Comparison of ENCODE assay signal across 2 cellular contexts in genomic region chr4:150540959-150541360, GRCh38.
TF ChIP-seq lines count a peak whose summit lies in the region.

No MANE protein-coding gene starts in this region.

TF ChIP-seq in IMR-90, 13 proteins besides CTCF, POLR2A, EP300 and RAD21:
- TF ChIP-seq USF2 (IDR thresholded peaks at IDR 0.05; ENCODE audit: low read depth, low read length) (no peak), CEBPB (IDR thresholded peaks at IDR 0.05; ENCODE audit: low read depth, low read length) (no peak), FOS (IDR thresholded peaks at IDR 0.05; ENCODE audit: low read depth, low read length) (no peak), SMC3 (IDR thresholded peaks at IDR 0.05; ENCODE audit: low read depth, low read length) (no peak), CHD1 (IDR thresholded peaks at IDR 0.05; ENCODE audit: low read depth, low read length) (no peak), MAZ (IDR thresholded peaks at IDR 0.05; ENCODE audit: borderline replicate concordance, low read depth, low read length) (no peak), RCOR1 (IDR thresholded peaks at IDR 0.05; ENCODE audit: insufficient replicate concordance, low read length) (no peak), MXI1 (IDR thresholded peaks at IDR 0.05; ENCODE audit: borderline replicate concordance, low read depth, low read length) (no peak)

TF ChIP-seq in H1, 55 proteins besides CTCF, POLR2A, EP300 and RAD21:
- no peak for TF ChIP-seq PHF8 (conservative IDR thresholded peaks at IDR 0.05; ENCODE audit: low read depth, low read length)
- no peak for TF ChIP-seq EGR1 (IDR thresholded peaks at IDR 0.05; ENCODE audit: borderline replicate concordance, low read depth, low read length)
- no peak for TF ChIP-seq NANOG (IDR thresholded peaks at IDR 0.05; ENCODE audit: insufficient read depth, low read depth, low read length, poor library complexity, severe bottlenecking)
- no peak for TF ChIP-seq CTBP2 (IDR thresholded peaks at IDR 0.05; ENCODE audit: borderline replicate concordance, insufficient read depth, insufficient read length, low read length)
- no peak for TF ChIP-seq SIN3A (conservative IDR thresholded peaks at IDR 0.05 in 1 of 2, IDR thresholded peaks at IDR 0.05 in 1 of 2; ENCODE audit: low read depth in 1 of 2, low read length in 2 of 2)
- no peak for TF ChIP-seq ASH2L (IDR thresholded peaks at IDR 0.05; ENCODE audit: low read length)
- no peak for TF ChIP-seq JUN (IDR thresholded peaks at IDR 0.05; ENCODE audit: low read depth, low read length)
- TF ChIP-seq RFX5 (IDR thresholded peaks at IDR 0.05; ENCODE audit: borderline replicate concordance, low read depth, low read length), result no peak
- TF ChIP-seq SUZ12 (IDR thresholded peaks at IDR 0.05; ENCODE audit: low read length), result no peak
- TF ChIP-seq CHD1 (IDR thresholded peaks at IDR 0.05; ENCODE audit: low read depth, low read length), result no peak
- no peak for TF ChIP-seq KDM4A (IDR thresholded peaks at IDR 0.05; ENCODE audit: low read depth, low read length, severe bottlenecking)
- no peak for TF ChIP-seq SAP30 (IDR thresholded peaks at IDR 0.05; ENCODE audit: insufficient read depth, insufficient replicate concordance, low read length)
- no peak for TF ChIP-seq BRCA1 (IDR thresholded peaks at IDR 0.05; ENCODE audit: low read depth, low read length)
- no peak for TF ChIP-seq GABPA (IDR thresholded peaks at IDR 0.05; ENCODE audit: borderline replicate concordance, insufficient read depth, low read length)
- TF ChIP-seq TBP (IDR thresholded peaks at IDR 0.05; ENCODE audit: low read depth, low read length), result no peak
- no peak for TF ChIP-seq E2F6 (IDR thresholded peaks at IDR 0.05)
- no peak for TF ChIP-seq KDM5A (IDR thresholded peaks at IDR 0.05; ENCODE audit: low read length)
- no peak for TF ChIP-seq CHD7 (IDR thresholded peaks at IDR 0.05; ENCODE audit: insufficient replicate concordance, low read length)
- TF ChIP-seq CEBPB (IDR thresholded peaks at IDR 0.05; ENCODE audit: low read depth, low read length), result no peak
- TF ChIP-seq HDAC2 (IDR thresholded peaks at IDR 0.05; ENCODE audit: borderline replicate concordance in 1 of 2, low read depth in 2 of 2, low read length in 2 of 2), result no peak
